In the genomic region with DNA sequence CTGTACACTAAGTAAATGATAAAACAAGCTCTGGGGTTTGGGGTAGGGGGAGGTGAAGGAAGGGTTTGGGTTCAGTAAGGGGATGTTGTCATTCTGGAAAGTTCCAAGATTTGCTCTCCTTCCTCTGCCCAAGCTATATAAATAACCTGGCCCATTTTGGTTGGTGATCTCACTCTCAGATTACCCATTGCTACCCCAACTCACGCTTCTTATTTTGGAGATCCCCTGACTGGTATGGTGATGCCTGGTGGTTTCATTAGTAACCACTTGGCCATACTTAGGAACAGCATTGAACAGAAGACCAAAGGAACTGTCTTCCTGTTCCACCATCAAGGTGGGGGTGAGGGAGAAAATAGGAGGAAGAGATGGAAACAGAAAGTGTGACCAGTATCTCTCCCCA, we compare ENCODE assay signal across 6 cellular contexts.
"Had no signal": no experiment of that assay in that cellular context is flagged by ENCODE, and none has a peak within 500 bp of the region (broad histone marks: within the 10 kb centered on the region; RNA-seq: fewer than 3 reads in every experiment).

No MANE protein-coding gene starts in this region.

- ATAC-seq: K562 had no signal

- H3K9me3 ChIP-seq: HAP-1 had no signal

- H3K9ac ChIP-seq: GM23248 had no signal

- H2AFZ ChIP-seq: GM23248 had no signal

- DNase-seq: GM23248, GOT3, H7, IMR-90 had no signal

- H3K27ac ChIP-seq: GM23248 had no signal

- H3K4me1 ChIP-seq: HAP-1 had no signal

- H3K36me3 ChIP-seq: HAP-1 had no signal

- H3K4me3 ChIP-seq: GM23248, HAP-1, K562 had no signal
